ENCODE assay signal across 9 cellular contexts in the genomic region with DNA sequence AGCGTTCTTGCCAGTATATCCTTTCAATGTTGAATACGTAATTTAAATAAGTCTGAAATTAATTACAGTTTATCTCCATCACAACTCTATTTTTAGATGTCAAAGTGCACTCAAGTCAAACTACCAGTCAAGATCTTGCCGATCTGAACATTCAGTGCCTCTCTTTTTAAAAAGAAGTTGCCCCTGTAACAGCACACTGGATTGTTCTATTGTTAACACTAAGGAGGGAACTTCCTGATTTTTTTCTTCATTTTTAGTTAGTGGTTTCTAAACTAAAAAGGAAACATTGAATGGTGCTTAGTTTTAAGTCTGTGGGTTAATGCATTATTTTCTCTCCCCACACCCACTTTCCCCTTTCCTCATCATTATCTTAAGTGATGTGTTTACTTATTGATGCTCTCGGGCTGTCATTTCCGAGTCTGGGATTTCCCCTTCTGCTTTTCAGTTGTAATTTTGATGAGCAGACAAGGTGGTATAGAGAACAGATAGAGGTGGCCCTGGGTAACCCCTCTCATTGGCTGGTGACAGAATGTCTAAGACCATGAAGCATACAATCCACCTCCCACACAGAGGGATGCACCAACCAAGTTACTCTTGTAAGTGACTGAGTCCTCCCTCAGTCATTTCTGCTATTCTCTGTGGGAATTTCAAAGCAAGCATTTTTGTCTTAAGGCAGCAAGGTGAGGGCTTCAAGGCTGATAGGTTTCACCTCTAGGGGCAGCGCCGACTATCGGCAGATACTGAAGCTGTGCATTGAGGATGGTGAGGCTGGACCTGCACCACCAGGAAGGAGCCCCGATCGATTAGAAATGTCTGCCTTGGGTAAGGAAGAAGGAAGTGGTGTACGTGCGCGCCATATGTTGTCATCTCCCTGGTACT. TPM values are rescaled to one million over a fixed set of nuclear protein-coding genes. Genes with fewer than 3 reads are reported as not detected.
DNase-seq lines count a peak whose midpoint lies in the region; ATAC-seq and TF ChIP-seq lines count a peak whose summit lies in the region.
"Had no signal": no experiment of that assay in that cellular context is flagged by ENCODE, and none has a peak within 500 bp of the region (broad histone marks: within the 10 kb centered on the region; RNA-seq: fewer than 3 reads in every experiment).

No MANE protein-coding gene starts in this region.

- H2AFZ ChIP-seq in Loucy (ENCODE audit: low read length): no peak overlapping the region

- peak overlapping the region; percentile 31 for H3K27ac Mint-ChIP-seq in activated T-cell treated with anti-CD3 and anti-CD28 coated beads, Interleukin-2, amount 50 U/mL, for 72 hours

- H3K27me3 Mint-ChIP-seq in activated T-cell treated with anti-CD3 and anti-CD28 coated beads, Interleukin-2, amount 50 U/mL, for 72 hours (ENCODE audit: low read depth): peaks cover 39% of the 10 kb centered on the region

- H4K20me1 ChIP-seq in Loucy (ENCODE audit: insufficient read depth, low read length, poor library complexity, severe bottlenecking): no peaks in the 10 kb centered on the region

- H3K4me1 Mint-ChIP-seq in activated T-cell treated with anti-CD3 and anti-CD28 coated beads, Interleukin-2, amount 50 U/mL, for 72 hours (ENCODE audit: low read depth): peaks cover 21% of the 10 kb centered on the region

- peak; percentile 85 for ATAC-seq in GM18868 (IDR thresholded peaks at IDR 0.05; ENCODE audit: unreplicated experiment)
- peak; percentile 99 for ATAC-seq in activated T-cell treated with anti-CD3 and anti-CD28 coated beads, Interleukin-2, amount 50 U/mL, for 72 hours (replicated peaks in 1 of 2)
- ATAC-seq in left lung: no peak

- intact Hi-C loops in left lung (cut with DNase I): no loop called here

- H3K36me3 ChIP-seq in Loucy (ENCODE audit: insufficient read depth, low read length) (no peaks in the 10 kb centered on the region), left lung (no peaks in the 10 kb centered on the region)
- H3K36me3 ChIP-seq: colonic mucosa had no signal

- H3F3A ChIP-seq in Loucy (ENCODE audit: low read depth): no peaks in the 10 kb centered on the region

- H3K9me2 ChIP-seq in Loucy (replicated peaks; ENCODE audit: low read depth, low read length): no peaks in the 10 kb centered on the region

- H3K4me3 ChIP-seq in Loucy (ENCODE audit: low read length, poor library complexity, severe bottlenecking) (no peak overlapping the region), left lung (no peak overlapping the region)
- H3K4me3 ChIP-seq: colonic mucosa had no signal

- H3K27me3 ChIP-seq in Loucy (ENCODE audit: insufficient read depth, low read length, poor library complexity, severe bottlenecking) (no peaks in the 10 kb centered on the region), left lung (no peaks in the 10 kb centered on the region)
- H3K27me3 ChIP-seq: colonic mucosa had no signal

- peaks cover 43% of the 10 kb centered on the region for H3K4me1 ChIP-seq in Loucy (ENCODE audit: insufficient read depth, low read length, poor library complexity, severe bottlenecking)
- H3K4me1 ChIP-seq in left lung: peaks cover 0 to 7% of the 10 kb centered on the region in 2 donors
- H3K4me1 ChIP-seq: colonic mucosa had no signal

- H3K4me3 Mint-ChIP-seq in activated T-cell treated with anti-CD3 and anti-CD28 coated beads, Interleukin-2, amount 50 U/mL, for 72 hours: peak overlapping the region; percentile 29 to 55

- peak; percentile 75 for TF ChIP-seq CTCF in Loucy (conservative IDR thresholded peaks at IDR 0.05; ENCODE audit: low read length)
- no peak for TF ChIP-seq CTCF in left lung (IDR thresholded peaks at IDR 0.05)

- peak; percentile 66 to 81 for DNase-seq in activated T-cell treated with anti-CD3 and anti-CD28 coated beads, Interleukin-2, amount 50 U/mL, for 72 hours
- DNase-seq in stimulated activated CD4-positive, alpha-beta T cell treated with anti-CD3 and anti-CD28 coated beads, Interleukin-1b, Interleukin-23, amount 100 ng/mL, for 4 hours (ENCODE audit: low read depth in 2 of 2): peak; percentile 6 to 8
- DNase-seq in left lung: no peak
- no peak for DNase-seq in cortex of kidney (lab: John Stamatoyannopoulos, UW)
- DNase-seq in NCI-H1694 treated with DMSO at 0.1 percent for 48 hours (lab: John Stamatoyannopoulos, UW): no peak
- no peak for DNase-seq in NCI-H128 (lab: John Stamatoyannopoulos, UW; ENCODE audit: unreplicated experiment)
- DNase-seq: colonic mucosa had no signal

- no peaks in the 10 kb centered on the region for H3K9me3 ChIP-seq in Loucy (ENCODE audit: insufficient read depth, low read depth, low read length)
- no peaks in the 10 kb centered on the region for H3K9me3 ChIP-seq in left lung
- H3K9me3 ChIP-seq: colonic mucosa had no signal

- peaks cover 8% of the 10 kb centered on the region; the same call in 1 of the 2 replicates for H3K79me2 ChIP-seq in Loucy (ENCODE audit: insufficient read depth, low read length)

- no peak overlapping the region for H3K27ac ChIP-seq in left lung
- H3K27ac ChIP-seq: colonic mucosa had no signal

- no peaks in the 10 kb centered on the region for H3K9me3 Mint-ChIP-seq in activated T-cell treated with anti-CD3 and anti-CD28 coated beads, Interleukin-2, amount 50 U/mL, for 72 hours

- no peak overlapping the region for H3K9ac ChIP-seq in Loucy (ENCODE audit: low read depth, low read length, poor library complexity, severe bottlenecking)

- peaks cover 0 to 1% of the 10 kb centered on the region in 2 donors for H3K36me3 Mint-ChIP-seq in activated T-cell treated with anti-CD3 and anti-CD28 coated beads, Interleukin-2, amount 50 U/mL, for 72 hours (ENCODE audit: insufficient read depth in 2 of 2)

- H3K4me2 ChIP-seq in Loucy (ENCODE audit: low read depth, low read length, poor library complexity, severe bottlenecking): no peak overlapping the region

RNA-seq across cellular contexts. Expression of a gene that starts 49.4 kb away (rescaled TPM):
- total RNA-seq in activated T-cell treated with anti-CD3 and anti-CD28 coated beads, Interleukin-2, amount 50 U/mL, for 72 hours: 1 to 10 TPM in 1 of 2 donors, under 1 TPM in 1; 0.91 to 1.2 TPM
- 1 to 10 TPM; 5.5 to 8.9 TPM for total RNA-seq in left lung

Comparison
In these comparisons a context has a peak if more than half of its experiments do, and no peak if none do; other contexts are left out.
1. DNase-seq: peak in activated T-cell treated with anti-CD3 and anti-CD28 coated beads, Interleukin-2, amount 50 U/mL, for 72 hours (2 of 2) and stimulated activated CD4-positive, alpha-beta T cell treated with anti-CD3 and anti-CD28 coated beads, Interleukin-1b, Interleukin-23, amount 100 ng/mL, for 4 hours (2 of 2); none in left lung (0 of 2), cortex of kidney (single experiment), NCI-H1694 treated with DMSO at 0.1 percent for 48 hours (single experiment) and NCI-H128 (single experiment).